In genomic region chr22:26953380-26953807, GRCh38 we compare ENCODE assay signal across 25 cellular contexts.
"Had no signal": no experiment of that assay in that cellular context is flagged by ENCODE, and none has a peak within 500 bp of the region (broad histone marks: within the 10 kb centered on the region; RNA-seq: fewer than 3 reads in every experiment).

No MANE protein-coding gene starts in this region.

- H3K4me1 ChIP-seq: breast epithelium, esophagus squamous epithelium, gastrocnemius medialis, lower lobe of right lung, upper lobe of right lung had no signal

- H3K4me3 ChIP-seq: breast epithelium, dorsolateral prefrontal cortex, esophagus squamous epithelium, gastrocnemius medialis, lower lobe of right lung, smooth muscle cell, thoracic aorta, upper lobe of right lung had no signal

- FAIRE-seq: colon had no signal

- H3K4me3 Mint-ChIP-seq: activated CD4-positive, alpha-beta memory T cell treated with anti-CD3 and anti-CD28 coated beads, Interleukin-2, amount 10 ng/mL, durations not matched to agents 7 days and 5 days; activated CD4-positive, alpha-beta T cell treated with anti-CD3 and anti-CD28 coated beads, Interleukin-2, amount 10 ng/mL, durations not matched to agents 24 days and 14 days; activated CD8-positive, alpha-beta memory T cell treated with anti-CD3 and anti-CD28 coated beads, Interleukin-2, amount 10 ng/mL, durations not matched to agents 7 days and 5 days; activated naive CD4-positive, alpha-beta T cell treated with anti-CD3 and anti-CD28 coated beads, Interleukin-2, amount 50 U/mL, for 24 hours; central memory CD8-positive, alpha-beta T cell; effector memory CD8-positive, alpha-beta T cell; immature natural killer cell; naive B cell; neural crest cell had no signal

- H3K9me3 ChIP-seq: breast epithelium, esophagus squamous epithelium, gastrocnemius medialis, lower lobe of right lung, thoracic aorta, upper lobe of right lung had no signal

- H3K9me3 Mint-ChIP-seq: activated CD4-positive, alpha-beta memory T cell treated with anti-CD3 and anti-CD28 coated beads, Interleukin-2, amount 10 ng/mL, durations not matched to agents 7 days and 5 days; activated CD4-positive, alpha-beta T cell treated with anti-CD3 and anti-CD28 coated beads, Interleukin-2, amount 10 ng/mL, durations not matched to agents 24 days and 14 days; activated naive CD4-positive, alpha-beta T cell treated with anti-CD3 and anti-CD28 coated beads, Interleukin-2, amount 50 U/mL, for 24 hours; central memory CD8-positive, alpha-beta T cell; effector memory CD8-positive, alpha-beta T cell; immature natural killer cell; naive B cell; neural crest cell had no signal

- H3K4me1 Mint-ChIP-seq: activated CD4-positive, alpha-beta memory T cell treated with anti-CD3 and anti-CD28 coated beads, Interleukin-2, amount 10 ng/mL, durations not matched to agents 7 days and 5 days; activated CD4-positive, alpha-beta T cell treated with anti-CD3 and anti-CD28 coated beads, Interleukin-2, amount 10 ng/mL, durations not matched to agents 24 days and 14 days; activated CD8-positive, alpha-beta memory T cell treated with anti-CD3 and anti-CD28 coated beads, Interleukin-2, amount 10 ng/mL, durations not matched to agents 7 days and 5 days; activated naive CD4-positive, alpha-beta T cell treated with anti-CD3 and anti-CD28 coated beads, Interleukin-2, amount 50 U/mL, for 24 hours; central memory CD8-positive, alpha-beta T cell; immature natural killer cell; naive B cell had no signal

- H3K27ac ChIP-seq: breast epithelium, dorsolateral prefrontal cortex, esophagus squamous epithelium, gastrocnemius medialis, lower lobe of right lung, thoracic aorta, upper lobe of right lung had no signal

- H3K27ac Mint-ChIP-seq: activated CD4-positive, alpha-beta memory T cell treated with anti-CD3 and anti-CD28 coated beads, Interleukin-2, amount 10 ng/mL, durations not matched to agents 7 days and 5 days; activated CD4-positive, alpha-beta T cell treated with anti-CD3 and anti-CD28 coated beads, Interleukin-2, amount 10 ng/mL, durations not matched to agents 24 days and 14 days; activated CD8-positive, alpha-beta memory T cell treated with anti-CD3 and anti-CD28 coated beads, Interleukin-2, amount 10 ng/mL, durations not matched to agents 7 days and 5 days; activated naive CD4-positive, alpha-beta T cell treated with anti-CD3 and anti-CD28 coated beads, Interleukin-2, amount 50 U/mL, for 24 hours; effector memory CD8-positive, alpha-beta T cell; immature natural killer cell; naive B cell had no signal

- H3K36me3 Mint-ChIP-seq: activated CD8-positive, alpha-beta memory T cell treated with anti-CD3 and anti-CD28 coated beads, Interleukin-2, amount 10 ng/mL, durations not matched to agents 7 days and 5 days; activated naive CD4-positive, alpha-beta T cell treated with anti-CD3 and anti-CD28 coated beads, Interleukin-2, amount 50 U/mL, for 24 hours; immature natural killer cell; naive B cell had no signal

- H3K36me3 ChIP-seq: breast epithelium, esophagus squamous epithelium, gastrocnemius medialis, lower lobe of right lung, thoracic aorta, upper lobe of right lung had no signal

- H3K4me2 ChIP-seq: smooth muscle cell had no signal

- DNase-seq: activated CD4-positive, alpha-beta memory T cell treated with anti-CD3 and anti-CD28 coated beads, Interleukin-2, amount 10 ng/mL, durations not matched to agents 7 days and 5 days; activated CD4-positive, alpha-beta T cell treated with anti-CD3 and anti-CD28 coated beads, Interleukin-2, amount 10 ng/mL, durations not matched to agents 24 days and 14 days; activated CD8-positive, alpha-beta memory T cell treated with anti-CD3 and anti-CD28 coated beads, Interleukin-2, amount 10 ng/mL, durations not matched to agents 7 days and 5 days; activated effector memory CD4-positive, alpha-beta T cell treated with anti-CD3 and anti-CD28 coated beads, Interleukin-2, amount 50 U/mL, for 16 hours; activated T-cell treated with anti-CD3 and anti-CD28 coated beads for 4 hours; aorta; dorsolateral prefrontal cortex; effector memory CD8-positive, alpha-beta T cell; esophagus squamous epithelium; gastrocnemius medialis; immature natural killer cell; lower lobe of right lung; naive B cell; stimulated activated CD4-positive, alpha-beta T cell treated with anti-CD3 and anti-CD28 coated beads, Interleukin-15, amount 100 ng/mL, for 24 hours; stimulated activated CD8-positive, alpha-beta memory T cell treated with anti-CD3 and anti-CD28 coated beads, Interleukin-4, amount 100 ng/mL, for 48 hours; stimulated activated naive CD4-positive, alpha-beta T cell; T-helper 2 cell; upper lobe of right lung had no signal
